In the genomic region with DNA sequence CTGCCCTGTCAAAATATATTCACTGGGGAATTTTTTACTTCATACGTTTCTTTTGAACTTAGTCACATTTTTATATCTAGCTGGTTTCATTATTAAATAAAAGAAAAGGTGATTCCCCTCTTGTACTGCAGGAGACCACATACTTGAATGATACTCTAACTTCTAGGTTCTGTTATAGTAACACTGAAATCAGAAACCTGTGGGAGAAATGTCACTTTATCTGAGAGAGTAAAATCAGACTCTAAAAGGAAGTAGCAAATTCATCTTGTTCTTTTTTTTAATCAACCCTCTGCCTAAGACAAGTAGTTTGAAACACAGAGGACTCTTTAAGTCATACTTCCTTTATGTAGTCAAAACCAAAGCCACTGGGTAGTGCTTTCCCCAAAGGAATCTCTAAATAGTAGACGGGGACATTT, we compare ENCODE assay signal across 8 cellular contexts. TPM values are rescaled to one million over a fixed set of nuclear protein-coding genes. Genes with fewer than 3 reads are reported as not detected.
DNase-seq lines count a peak whose midpoint lies in the region; ATAC-seq, FAIRE-seq and TF ChIP-seq lines count a peak whose summit lies in the region.

No MANE protein-coding gene starts in this region.

- H3K4me1 ChIP-seq in CD4-positive, alpha-beta memory T cell (ENCODE audit: insufficient read depth, low read length) = peaks cover 76% of the 10 kb centered on the region
- H3K4me1 ChIP-seq in GM12878 (ENCODE audit: control insufficient read depth, insufficient read depth, low read length) (peaks cover 38% of the 10 kb centered on the region), endodermal cell (ENCODE audit: control insufficient read depth, insufficient read depth, low read length) (no peaks in the 10 kb centered on the region), gastrocnemius medialis (no peaks in the 10 kb centered on the region), lower lobe of right lung (peaks cover 22% of the 10 kb centered on the region)

- no peak for TF ChIP-seq RAD21 in GM12878 (IDR thresholded peaks at IDR 0.05; ENCODE audit: insufficient read depth, low read depth, low read length)

- peak in 1 of 2 experiments; percentile 23; a peak in 2 of 4 replicates for TF ChIP-seq EP300 in GM12878 (IDR thresholded peaks at IDR 0.05; ENCODE audit: borderline replicate concordance in 1 of 2, control insufficient read depth in 1 of 2, low read depth in 2 of 2, low read length in 2 of 2)

- no peaks in the 10 kb centered on the region for H3K9me3 Mint-ChIP-seq in CD4-positive, alpha-beta memory T cell
- H3K9me3 Mint-ChIP-seq in endodermal cell = no peaks in the 10 kb centered on the region

- H2AFZ ChIP-seq in GM12878 (ENCODE audit: control insufficient read depth, low read depth, low read length) = no peak overlapping the region

- peak overlapping the region; percentile 75 to 89 (median 86) for H3K4me3 Mint-ChIP-seq in CD4-positive, alpha-beta memory T cell
- no peak overlapping the region for H3K4me3 Mint-ChIP-seq in endodermal cell

- intact Hi-C loops in CD4-positive, alpha-beta memory T cell (cut with micrococcal nuclease) = loop anchor here (1.0 to 2.0 kb wide), 3 partner anchors 10 to 34 kb away; a partner anchor contains a TSS
- intact Hi-C loops in GM12878 (cut with micrococcal nuclease; ENCODE audit: unreplicated experiment) = loop anchor here (1.0 to 5.0 kb wide), 2 partner anchors 71 to 276 kb away; no protein-coding TSS in a partner anchor
- intact Hi-C loops in gastrocnemius medialis (cut with DNase I; ENCODE audit: low total_unique reads) = no loop called here
- intact Hi-C loops in lower lobe of right lung (cut with DNase I) = no loop called here

- in situ Hi-C loops in GM12878 (cut with MboI) = no loop called here
- in situ Hi-C loops in gastrocnemius medialis (cut with MboI; ENCODE audit: low sequenced_read_pairs in 4 of 4) = no loop called here

- H3K79me2 ChIP-seq in GM12878 (ENCODE audit: control insufficient read depth, insufficient read depth, low read length) = peaks cover 69% of the 10 kb centered on the region

- peak overlapping the region; percentile 74 for H3K27ac ChIP-seq in CD4-positive, alpha-beta memory T cell (ENCODE audit: low read depth, low read length)
- peak overlapping the region; percentile 92 for H3K27ac ChIP-seq in GM12878 (ENCODE audit: control insufficient read depth, insufficient read depth)
- no peak overlapping the region for H3K27ac ChIP-seq in endodermal cell (ENCODE audit: low read depth, low read length)
- no peak overlapping the region for H3K27ac ChIP-seq in gastrocnemius medialis
- no peak overlapping the region for H3K27ac ChIP-seq in lower lobe of right lung

- peak overlapping the region; percentile 72; the same call in 1 of the 2 replicates for H3K4me2 ChIP-seq in GM12878 (ENCODE audit: control insufficient read depth, insufficient read depth)

- ATAC-seq in GM21360 (IDR thresholded peaks at IDR 0.05; ENCODE audit: unreplicated experiment) (peak; percentile 38), HG03520 (IDR thresholded peaks at IDR 0.05; ENCODE audit: unreplicated experiment) (peak; percentile 49), GM12878 (peak; percentile 48), gastrocnemius medialis (no peak), lower lobe of right lung (no peak)

- H3K27me3 ChIP-seq in CD4-positive, alpha-beta memory T cell (ENCODE audit: insufficient read depth, low read length) = no peaks in the 10 kb centered on the region
- H3K27me3 ChIP-seq in GM12878 (replicated peaks in 1 of 2; ENCODE audit: control insufficient read depth in 2 of 2, insufficient read depth in 2 of 2, low read length in 1 of 2) = no peaks in the 10 kb centered on the region
- no peaks in the 10 kb centered on the region for H3K27me3 ChIP-seq in endodermal cell (ENCODE audit: control insufficient read depth, insufficient read depth, low read length, poor library complexity, severe bottlenecking)
- H3K27me3 ChIP-seq in gastrocnemius medialis = no peaks in the 10 kb centered on the region
- H3K27me3 ChIP-seq in lower lobe of right lung (ENCODE audit: low read depth) = no peaks in the 10 kb centered on the region

- H4K20me1 ChIP-seq in GM12878 (ENCODE audit: control insufficient read depth, insufficient read depth) = no peaks in the 10 kb centered on the region

- WGBS in GM12878 (ENCODE audit: insufficient coverage, insufficient replicate concordance, low lambda C conversion rate, missing lambda C conversion rate) = 5% methylated on average over 2 of the region's 2 CpGs
- WGBS in endodermal cell (ENCODE audit: insufficient coverage in 1 of 2, insufficient read length in 1 of 2), 2 experiments = 88% methylated on average over 2 of the region's 2 CpGs; no CpG with 5 or more reads in 1 of the 2 experiments

- H3K36me3 Mint-ChIP-seq in CD4-positive, alpha-beta memory T cell = peaks cover 5 to 8% of the 10 kb centered on the region in 2 donors
- peaks cover 9% of the 10 kb centered on the region for H3K36me3 Mint-ChIP-seq in endodermal cell (ENCODE audit: low read depth)

- TF ChIP-seq CTCF in GM12878 (IDR thresholded peaks at IDR 0.05 in 2 of 3, conservative IDR thresholded peaks at IDR 0.05 in 1 of 3; ENCODE audit: control insufficient read depth in 2 of 3, extremely low read depth in 1 of 3, insufficient read depth in 1 of 3, low read depth in 3 of 3, low read length in 3 of 3) (no peak), endodermal cell (conservative IDR thresholded peaks at IDR 0.05) (no peak), gastrocnemius medialis (IDR thresholded peaks at IDR 0.05 in 4 of 5, conservative IDR thresholded peaks at IDR 0.05 in 1 of 5) (no peak), lower lobe of right lung (IDR thresholded peaks at IDR 0.05) (no peak)

- TF ChIP-seq POLR2A in GM12878 (IDR thresholded peaks at IDR 0.05; ENCODE audit: low read depth, low read length) = no peak; the same call in 1 of the 2 replicates
- TF ChIP-seq POLR2A in gastrocnemius medialis (IDR thresholded peaks at IDR 0.05) = no peak

- CTCF ChIA-PET in CD4-positive, alpha-beta memory T cell (lab: Charles Lee; ENCODE audit: partially characterized antibody) = interaction anchor here (1.2 to 1.8 kb wide), 3 partner anchors 8 to 11 kb away, joined by 5 to 6 read pairs (median 6); no protein-coding TSS in a partner anchor
- CTCF ChIA-PET in GM12878 (lab: Yijun Ruan, JAX) = interaction anchor here (0.8 to 10.8 kb wide), 3 partner anchors 9 to 152 kb away, joined by 3 to 163 read pairs (median 3); no protein-coding TSS in a partner anchor

- FAIRE-seq in GM12878 (lab: Jason Lieb, UNC) = peak; percentile 84

- peak overlapping the region in 1 of 2 donors; percentile 38 for H3K4me3 ChIP-seq in CD4-positive, alpha-beta memory T cell (ENCODE audit: low read length in 2 of 2)
- H3K4me3 ChIP-seq in GM12878 = peak overlapping the region; percentile 14; the same call in 1 of the 2 replicates
- no peak overlapping the region for H3K4me3 ChIP-seq in endodermal cell (ENCODE audit: low read length)
- H3K4me3 ChIP-seq in gastrocnemius medialis = no peak overlapping the region
- no peak overlapping the region for H3K4me3 ChIP-seq in lower lobe of right lung

- SMC1A ChIA-PET in GM12878 (lab: Charles Lee; ENCODE audit: uncharacterized antibody, unreplicated experiment) = interaction anchor here (0.7 to 19.6 kb wide), 10 partner anchors 8 to 177 kb away, joined by 3 to 426 read pairs (median 4); no protein-coding TSS in a partner anchor

- POLR2A ChIA-PET in CD4-positive, alpha-beta memory T cell (lab: Charles Lee; ENCODE audit: partially characterized antibody) = interaction anchor here (1.0 to 3.6 kb wide), 3 partner anchors 10 to 35 kb away, joined by 4 to 38 read pairs (median 21); a partner anchor contains a TSS
- POLR2A ChIA-PET in GM12878 (lab: Charles Lee) = interaction anchor here (1.0 to 2.5 kb wide), 7 partner anchors 11 to 151 kb away, joined by 3 to 11 read pairs (median 4); no protein-coding TSS in a partner anchor

- no peaks in the 10 kb centered on the region for H3K9me3 ChIP-seq in CD4-positive, alpha-beta memory T cell (ENCODE audit: control insufficient read depth in 1 of 2, low read length in 2 of 2)
- no peaks in the 10 kb centered on the region for H3K9me3 ChIP-seq in GM12878 (replicated peaks; ENCODE audit: control insufficient read depth, insufficient read depth, low read length)
- H3K9me3 ChIP-seq in endodermal cell (ENCODE audit: control insufficient read depth, low read length) = no peaks in the 10 kb centered on the region
- no peaks in the 10 kb centered on the region for H3K9me3 ChIP-seq in gastrocnemius medialis
- no peaks in the 10 kb centered on the region for H3K9me3 ChIP-seq in lower lobe of right lung

- H3K9ac ChIP-seq in GM12878 (ENCODE audit: control insufficient read depth, insufficient read depth, low read length) (peak overlapping the region; percentile 64), endodermal cell (ENCODE audit: extremely low read depth, low read length, poor library complexity, severe bottlenecking) (no peak overlapping the region)

- RAD21 ChIA-PET in GM12878 (lab: Charles Lee; ENCODE audit: unreplicated experiment) = interaction anchor here (0.9 to 14.5 kb wide), 9 partner anchors 8 to 161 kb away, joined by 3 to 253 read pairs (median 4); no protein-coding TSS in a partner anchor

- no TSS peak for BruUV-seq in GM12878 (replicated peaks; lab: Mats Ljungman, UMichigan)

- H3K4me1 Mint-ChIP-seq in CD4-positive, alpha-beta memory T cell = peaks cover 49 to 76% (median 64%) of the 10 kb centered on the region in 4 donors
- H3K4me1 Mint-ChIP-seq in endodermal cell = peaks cover 4% of the 10 kb centered on the region

- DNase-seq in CD4-positive, alpha-beta memory T cell = peak in 4 of 5 donors; percentile 39 to 54 (median 43)
- peak; percentile 78 for DNase-seq in GM12878 (ENCODE audit: low read depth, low spot score)
- DNase-seq in endodermal cell = no peak
- DNase-seq in gastrocnemius medialis = no peak
- no peak for DNase-seq in lower lobe of right lung
- no peak for DNase-seq in stimulated activated CD4-positive, alpha-beta T cell treated with anti-CD3 and anti-CD28 coated beads, Interleukin-2, amount 100 ng/mL, for 24 hours

- H3K27me3 Mint-ChIP-seq in CD4-positive, alpha-beta memory T cell = no peaks in the 10 kb centered on the region
- H3K27me3 Mint-ChIP-seq in endodermal cell (ENCODE audit: insufficient read depth) = no peaks in the 10 kb centered on the region

- no peaks in the 10 kb centered on the region for H3K36me3 ChIP-seq in CD4-positive, alpha-beta memory T cell (ENCODE audit: insufficient read depth, low read length)
- peaks cover 0 to 35% of the 10 kb centered on the region in 2 experiments for H3K36me3 ChIP-seq in GM12878 (ENCODE audit: control insufficient read depth in 2 of 2, insufficient read depth in 2 of 2, low read length in 1 of 2)
- H3K36me3 ChIP-seq in endodermal cell (ENCODE audit: control insufficient read depth, insufficient read depth, low read length) = peaks cover 7% of the 10 kb centered on the region
- H3K36me3 ChIP-seq in gastrocnemius medialis = no peaks in the 10 kb centered on the region
- H3K36me3 ChIP-seq in lower lobe of right lung = peaks cover 8% of the 10 kb centered on the region

- H3K27ac Mint-ChIP-seq in CD4-positive, alpha-beta memory T cell = peak overlapping the region; percentile 87 to 97 (median 92)
- no peak overlapping the region for H3K27ac Mint-ChIP-seq in endodermal cell

RNA-seq across cellular contexts. Expression of a gene that starts 34.4 kb away (rescaled TPM):
- 10 to 100 TPM; 19.1 to 21.2 TPM for total RNA-seq in CD4-positive, alpha-beta memory T cell
- polyA plus RNA-seq in CD4-positive, alpha-beta memory T cell = 10 to 100 TPM; 38.5 to 53.0 TPM
- total RNA-seq in GM12878 (2013; cell fraction: nucleolus; rRNA removed) = 26.3 and 28.9 TPM in 2 replicates
- total RNA-seq in GM12878 (2014; rRNA removed) (80.5 and 100 TPM in 2 replicates), GM12878 (2014; rRNA removed; fragmentation: Illumina TruSeq; extraction: Trizol) (109 and 118 TPM in 2 replicates), GM12878 (2021) (68.8 and 71.4 TPM in 2 replicates), endodermal cell (10 to 100 TPM; 43.2 to 46.3 TPM), gastrocnemius medialis (10 to 100 TPM; 27.1 to 56.6 (median 39.0) TPM), lower lobe of right lung (16.9 TPM)
- polyA plus RNA-seq in GM12878 (2011; ENCODE audit: low read depth) = 44.2 TPM
- polyA plus RNA-seq in GM12878 (2011; rRNA removed) (111 and 168 TPM in 2 replicates), GM12878 (2014; fragmentation: Illumina TruSeq; extraction: Trizol) (109 and 120 TPM in 2 replicates), GM12878 (2014; fragmentation: Nextera tagmentation; extraction: Ambion mirVana) (100 to 1,000 TPM; 220 to 292 TPM), GM12878 (2014; rRNA removed) (95.4 and 122 TPM in 2 replicates), GM12878 (2016; fragmentation: Nextera tagmentation; extraction: Ambion mirVana) (100 to 1,000 TPM; 221 to 230 TPM)
- polyA plus RNA-seq in GM12878 (2011; cell fraction: cytosol; rRNA removed) = 37.9 and 47.8 TPM in 2 replicates
- polyA plus RNA-seq in GM12878 (2011; cell fraction: nucleus; rRNA removed) = 35.7 and 43.6 TPM in 2 replicates
- polyA plus RNA-seq in GM12878 (2012) = 60.8 and 75.2 TPM in 2 replicates
- polyA minus RNA-seq in GM12878 (2011; rRNA and poly(A)+ RNA removed) = 33.3 and 48.9 TPM in 2 replicates
- 16.8 and 20.9 TPM in 2 replicates for polyA minus RNA-seq in GM12878 (2011; cell fraction: cytosol; rRNA and poly(A)+ RNA removed)
- polyA minus RNA-seq in GM12878 (2011; cell fraction: nucleus; rRNA and poly(A)+ RNA removed) = 14.6 and 18.8 TPM in 2 replicates
- polyA plus RNA-seq in endodermal cell (2013, experiment 1 of 2) = 43.0 TPM
- polyA plus RNA-seq in endodermal cell (2013, experiment 2 of 2) = 40.8 TPM

Comparison
In these comparisons a context has a peak if more than half of its experiments do, and no peak if none do; other contexts are left out.
1. DNase-seq: peak in CD4-positive, alpha-beta memory T cell (4 of 5) and GM12878 (single experiment); none in endodermal cell (single experiment), gastrocnemius medialis (0 of 2), lower lobe of right lung (single experiment) and stimulated activated CD4-positive, alpha-beta T cell treated with anti-CD3 and anti-CD28 coated beads, Interleukin-2, amount 100 ng/mL, for 24 hours (0 of 2).
2. H3K27ac ChIP-seq: peak in CD4-positive, alpha-beta memory T cell (single experiment) and GM12878 (single experiment); none in endodermal cell (single experiment), gastrocnemius medialis (0 of 4) and lower lobe of right lung (single experiment).
3. ATAC-seq: peak in GM21360 (single experiment), HG03520 (single experiment) and GM12878 (single experiment); none in gastrocnemius medialis (0 of 2) and lower lobe of right lung (0 of 2).
4. intact Hi-C loops: an anchor here in CD4-positive, alpha-beta memory T cell (1.0 to 2.0 kb wide) and GM12878 (1.0 to 5.0 kb wide); none called in gastrocnemius medialis and lower lobe of right lung.